In genomic region chr17:49968380-49969133, GRCh38 we compare ENCODE assay signal across 1 cellular context.
A peak's percentile ranks its signal among the peaks of the same experiment; 100 is the strongest.
TF ChIP-seq lines count a peak whose summit lies in the region.

No MANE protein-coding gene starts in this region.

TF ChIP-seq in HEK293, 187 proteins besides CTCF, POLR2A, EP300 and RAD21 (continued from another document and continues in another):
- TF ChIP-seq, protein P1, sequence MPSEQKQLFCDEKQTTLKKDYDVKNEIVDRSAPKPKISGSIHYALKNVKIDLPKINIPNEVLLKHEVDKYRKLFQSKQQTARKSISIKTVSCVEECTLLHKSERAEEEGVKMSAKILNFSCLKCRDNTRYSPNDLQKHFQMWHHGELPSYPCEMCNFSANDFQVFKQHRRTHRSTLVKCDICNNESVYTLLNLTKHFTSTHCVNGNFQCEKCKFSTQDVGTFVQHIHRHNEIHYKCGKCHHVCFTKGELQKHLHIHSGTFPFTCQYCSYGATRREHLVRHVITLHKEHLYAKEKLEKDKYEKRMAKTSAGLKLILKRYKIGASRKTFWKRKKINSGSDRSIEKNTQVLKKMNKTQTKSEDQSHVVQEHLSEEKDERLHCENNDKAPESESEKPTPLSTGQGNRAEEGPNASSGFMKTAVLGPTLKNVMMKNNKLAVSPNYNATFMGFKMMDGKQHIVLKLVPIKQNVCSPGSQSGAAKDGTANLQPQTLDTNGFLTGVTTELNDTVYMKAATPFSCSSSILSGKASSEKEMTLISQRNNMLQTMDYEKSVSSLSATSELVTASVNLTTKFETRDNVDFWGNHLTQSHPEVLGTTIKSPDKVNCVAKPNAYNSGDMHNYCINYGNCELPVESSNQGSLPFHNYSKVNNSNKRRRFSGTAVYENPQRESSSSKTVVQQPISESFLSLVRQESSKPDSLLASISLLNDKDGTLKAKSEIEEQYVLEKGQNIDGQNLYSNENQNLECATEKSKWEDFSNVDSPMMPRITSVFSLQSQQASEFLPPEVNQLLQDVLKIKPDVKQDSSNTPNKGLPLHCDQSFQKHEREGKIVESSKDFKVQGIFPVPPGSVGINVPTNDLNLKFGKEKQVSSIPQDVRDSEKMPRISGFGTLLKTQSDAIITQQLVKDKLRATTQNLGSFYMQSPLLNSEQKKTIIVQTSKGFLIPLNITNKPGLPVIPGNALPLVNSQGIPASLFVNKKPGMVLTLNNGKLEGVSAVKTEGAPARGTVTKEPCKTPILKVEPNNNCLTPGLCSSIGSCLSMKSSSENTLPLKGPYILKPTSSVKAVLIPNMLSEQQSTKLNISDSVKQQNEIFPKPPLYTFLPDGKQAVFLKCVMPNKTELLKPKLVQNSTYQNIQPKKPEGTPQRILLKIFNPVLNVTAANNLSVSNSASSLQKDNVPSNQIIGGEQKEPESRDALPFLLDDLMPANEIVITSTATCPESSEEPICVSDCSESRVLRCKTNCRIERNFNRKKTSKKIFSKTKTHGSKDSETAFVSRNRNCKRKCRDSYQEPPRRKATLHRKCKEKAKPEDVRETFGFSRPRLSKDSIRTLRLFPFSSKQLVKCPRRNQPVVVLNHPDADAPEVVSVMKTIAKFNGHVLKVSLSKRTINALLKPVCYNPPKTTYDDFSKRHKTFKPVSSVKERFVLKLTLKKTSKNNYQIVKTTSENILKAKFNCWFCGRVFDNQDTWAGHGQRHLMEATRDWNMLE (tag by site-specific recombination; conservative IDR thresholded peaks at IDR 0.05; ENCODE audit: low read depth): peak; percentile 50
- TF ChIP-seq ZNF843 (tag by site-specific recombination; IDR thresholded peaks at IDR 0.05) (0 out of 2 replicates have a peak, but pooled peaks have one; percentile 22), ZNF133 (tag by site-specific recombination; IDR thresholded peaks at IDR 0.05) (no peak), ZBTB21 (tag by site-specific recombination; IDR thresholded peaks at IDR 0.05) (no peak), ZNF747 (tag by site-specific recombination; IDR thresholded peaks at IDR 0.05) (no peak), ZNF324 (tag by site-specific recombination; IDR thresholded peaks at IDR 0.05) (peak; percentile 45; the same call in 1 of the 2 replicates), ZBTB10 (tag by site-specific recombination; IDR thresholded peaks at IDR 0.05) (no peak), ZNF558 (tag by site-specific recombination; IDR thresholded peaks at IDR 0.05) (no peak), ZBTB8A (tag by site-specific recombination; IDR thresholded peaks at IDR 0.05) (peak; percentile 81), SP7 (tag by site-specific recombination; IDR thresholded peaks at IDR 0.05) (peak; percentile 79), KLF17 (tag by site-specific recombination; IDR thresholded peaks at IDR 0.05) (no peak; the same call in 1 of the 2 replicates), OVOL3 (tag by site-specific recombination; IDR thresholded peaks at IDR 0.05) (no peak), SCRT2 (tag by site-specific recombination; IDR thresholded peaks at IDR 0.05) (no peak), ZNF768 (tag by site-specific recombination; IDR thresholded peaks at IDR 0.05) (no peak), MEIS1 (CRISPR knock-in tag; IDR thresholded peaks at IDR 0.05; ENCODE audit: borderline replicate concordance) (no peak), ZNF473 (tag by site-specific recombination; IDR thresholded peaks at IDR 0.05) (no peak), ZNF701 (tag by site-specific recombination; IDR thresholded peaks at IDR 0.05) (no peak), ZFP37 (tag by site-specific recombination; IDR thresholded peaks at IDR 0.05) (no peak; the same call in 1 of the 2 replicates), GLIS1 (tag by site-specific recombination; IDR thresholded peaks at IDR 0.05) (peak; percentile 52), ZNF791 (tag by site-specific recombination; IDR thresholded peaks at IDR 0.05) (no peak), ZNF274 (IDR thresholded peaks at IDR 0.05; ENCODE audit: low read length) (no peak), ZNF274 (tag by site-specific recombination; IDR thresholded peaks at IDR 0.05; ENCODE audit: borderline replicate concordance) (no peak), ZSCAN30 (tag by site-specific recombination; IDR thresholded peaks at IDR 0.05) (peak; percentile 42), KLF7 (tag by site-specific recombination; IDR thresholded peaks at IDR 0.05; ENCODE audit: borderline replicate concordance) (no peak), ZSCAN4 (tag by site-specific recombination; IDR thresholded peaks at IDR 0.05) (no peak), ZNF561 (tag by site-specific recombination; IDR thresholded peaks at IDR 0.05; ENCODE audit: borderline replicate concordance) (peak; percentile 72; the same call in 1 of the 2 replicates), ZNF629 (tag by site-specific recombination; IDR thresholded peaks at IDR 0.05) (peak; percentile 59), ZNF658 (tag by site-specific recombination; IDR thresholded peaks at IDR 0.05) (no peak), GLI4 (tag by site-specific recombination; IDR thresholded peaks at IDR 0.05) (no peak), ELK4 (IDR thresholded peaks at IDR 0.05; ENCODE audit: borderline replicate concordance, low read depth, low read length) (peak; percentile 34; the same call in 1 of the 2 replicates), ZNF366 (tag by site-specific recombination; conservative IDR thresholded peaks at IDR 0.05) (no peak), ZIC2 (tag by site-specific recombination; IDR thresholded peaks at IDR 0.05) (peak; percentile 64), ZNF792 (tag by site-specific recombination; IDR thresholded peaks at IDR 0.05) (0 out of 2 replicates have a peak, but pooled peaks have one; percentile 54), KLF16 (tag by site-specific recombination; IDR thresholded peaks at IDR 0.05) (peak; percentile 36; the same call in 1 of the 2 replicates), MYNN (tag by site-specific recombination; IDR thresholded peaks at IDR 0.05; ENCODE audit: borderline replicate concordance) (no peak)
- TF ChIP-seq, protein P2, sequence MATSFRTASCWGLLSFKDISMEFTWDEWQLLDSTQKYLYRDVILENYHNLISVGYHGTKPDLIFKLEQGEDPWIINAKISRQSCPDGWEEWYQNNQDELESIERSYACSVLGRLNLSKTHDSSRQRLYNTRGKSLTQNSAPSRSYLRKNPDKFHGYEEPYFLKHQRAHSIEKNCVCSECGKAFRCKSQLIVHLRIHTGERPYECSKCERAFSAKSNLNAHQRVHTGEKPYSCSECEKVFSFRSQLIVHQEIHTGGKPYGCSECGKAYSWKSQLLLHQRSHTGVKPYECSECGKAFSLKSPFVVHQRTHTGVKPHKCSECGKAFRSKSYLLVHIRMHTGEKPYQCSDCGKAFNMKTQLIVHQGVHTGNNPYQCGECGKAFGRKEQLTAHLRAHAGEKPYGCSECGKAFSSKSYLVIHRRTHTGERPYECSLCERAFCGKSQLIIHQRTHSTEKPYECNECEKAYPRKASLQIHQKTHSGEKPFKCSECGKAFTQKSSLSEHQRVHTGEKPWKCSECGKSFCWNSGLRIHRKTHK (tag by site-specific recombination; IDR thresholded peaks at IDR 0.05): no peak
- TF ChIP-seq, protein P3, sequence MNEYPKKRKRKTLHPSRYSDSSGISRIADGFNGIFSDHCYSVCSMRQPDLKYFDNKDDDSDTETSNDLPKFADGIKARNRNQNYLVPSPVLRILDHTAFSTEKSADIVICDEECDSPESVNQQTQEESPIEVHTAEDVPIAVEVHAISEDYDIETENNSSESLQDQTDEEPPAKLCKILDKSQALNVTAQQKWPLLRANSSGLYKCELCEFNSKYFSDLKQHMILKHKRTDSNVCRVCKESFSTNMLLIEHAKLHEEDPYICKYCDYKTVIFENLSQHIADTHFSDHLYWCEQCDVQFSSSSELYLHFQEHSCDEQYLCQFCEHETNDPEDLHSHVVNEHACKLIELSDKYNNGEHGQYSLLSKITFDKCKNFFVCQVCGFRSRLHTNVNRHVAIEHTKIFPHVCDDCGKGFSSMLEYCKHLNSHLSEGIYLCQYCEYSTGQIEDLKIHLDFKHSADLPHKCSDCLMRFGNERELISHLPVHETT (tag by site-specific recombination; IDR thresholded peaks at IDR 0.05): peak; percentile 31; the same call in 1 of the 2 replicates
- TF ChIP-seq, protein P4, sequence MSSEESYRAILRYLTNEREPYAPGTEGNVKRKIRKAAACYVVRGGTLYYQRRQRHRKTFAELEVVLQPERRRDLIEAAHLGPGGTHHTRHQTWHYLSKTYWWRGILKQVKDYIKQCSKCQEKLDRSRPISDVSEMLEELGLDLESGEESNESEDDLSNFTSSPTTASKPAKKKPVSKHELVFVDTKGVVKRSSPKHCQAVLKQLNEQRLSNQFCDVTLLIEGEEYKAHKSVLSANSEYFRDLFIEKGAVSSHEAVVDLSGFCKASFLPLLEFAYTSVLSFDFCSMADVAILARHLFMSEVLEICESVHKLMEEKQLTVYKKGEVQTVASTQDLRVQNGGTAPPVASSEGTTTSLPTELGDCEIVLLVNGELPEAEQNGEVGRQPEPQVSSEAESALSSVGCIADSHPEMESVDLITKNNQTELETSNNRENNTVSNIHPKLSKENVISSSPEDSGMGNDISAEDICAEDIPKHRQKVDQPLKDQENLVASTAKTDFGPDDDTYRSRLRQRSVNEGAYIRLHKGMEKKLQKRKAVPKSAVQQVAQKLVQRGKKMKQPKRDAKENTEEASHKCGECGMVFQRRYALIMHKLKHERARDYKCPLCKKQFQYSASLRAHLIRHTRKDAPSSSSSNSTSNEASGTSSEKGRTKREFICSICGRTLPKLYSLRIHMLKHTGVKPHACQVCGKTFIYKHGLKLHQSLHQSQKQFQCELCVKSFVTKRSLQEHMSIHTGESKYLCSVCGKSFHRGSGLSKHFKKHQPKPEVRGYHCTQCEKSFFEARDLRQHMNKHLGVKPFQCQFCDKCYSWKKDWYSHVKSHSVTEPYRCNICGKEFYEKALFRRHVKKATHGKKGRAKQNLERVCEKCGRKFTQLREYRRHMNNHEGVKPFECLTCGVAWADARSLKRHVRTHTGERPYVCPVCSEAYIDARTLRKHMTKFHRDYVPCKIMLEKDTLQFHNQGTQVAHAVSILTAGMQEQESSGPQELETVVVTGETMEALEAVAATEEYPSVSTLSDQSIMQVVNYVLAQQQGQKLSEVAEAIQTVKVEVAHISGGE (tag by site-specific recombination; conservative IDR thresholded peaks at IDR 0.05; ENCODE audit: low read depth): peak; percentile 94
- TF ChIP-seq, protein P5, sequence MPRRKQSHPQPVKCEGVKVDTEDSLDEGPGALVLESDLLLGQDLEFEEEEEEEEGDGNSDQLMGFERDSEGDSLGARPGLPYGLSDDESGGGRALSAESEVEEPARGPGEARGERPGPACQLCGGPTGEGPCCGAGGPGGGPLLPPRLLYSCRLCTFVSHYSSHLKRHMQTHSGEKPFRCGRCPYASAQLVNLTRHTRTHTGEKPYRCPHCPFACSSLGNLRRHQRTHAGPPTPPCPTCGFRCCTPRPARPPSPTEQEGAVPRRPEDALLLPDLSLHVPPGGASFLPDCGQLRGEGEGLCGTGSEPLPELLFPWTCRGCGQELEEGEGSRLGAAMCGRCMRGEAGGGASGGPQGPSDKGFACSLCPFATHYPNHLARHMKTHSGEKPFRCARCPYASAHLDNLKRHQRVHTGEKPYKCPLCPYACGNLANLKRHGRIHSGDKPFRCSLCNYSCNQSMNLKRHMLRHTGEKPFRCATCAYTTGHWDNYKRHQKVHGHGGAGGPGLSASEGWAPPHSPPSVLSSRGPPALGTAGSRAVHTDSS (tag by site-specific recombination; IDR thresholded peaks at IDR 0.05): peak; percentile 40; the same call in 1 of the 2 replicates
- TF ChIP-seq, protein P6, sequence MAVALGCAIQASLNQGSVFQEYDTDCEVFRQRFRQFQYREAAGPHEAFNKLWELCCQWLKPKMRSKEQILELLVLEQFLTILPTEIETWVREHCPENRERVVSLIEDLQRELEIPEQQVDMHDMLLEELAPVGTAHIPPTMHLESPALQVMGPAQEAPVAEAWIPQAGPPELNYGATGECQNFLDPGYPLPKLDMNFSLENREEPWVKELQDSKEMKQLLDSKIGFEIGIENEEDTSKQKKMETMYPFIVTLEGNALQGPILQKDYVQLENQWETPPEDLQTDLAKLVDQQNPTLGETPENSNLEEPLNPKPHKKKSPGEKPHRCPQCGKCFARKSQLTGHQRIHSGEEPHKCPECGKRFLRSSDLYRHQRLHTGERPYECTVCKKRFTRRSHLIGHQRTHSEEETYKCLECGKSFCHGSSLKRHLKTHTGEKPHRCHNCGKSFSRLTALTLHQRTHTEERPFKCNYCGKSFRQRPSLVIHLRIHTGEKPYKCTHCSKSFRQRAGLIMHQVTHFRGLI (tag by site-specific recombination; IDR thresholded peaks at IDR 0.05): no peak
